ENCODE assay signal across 1 cellular context in the genomic region with DNA sequence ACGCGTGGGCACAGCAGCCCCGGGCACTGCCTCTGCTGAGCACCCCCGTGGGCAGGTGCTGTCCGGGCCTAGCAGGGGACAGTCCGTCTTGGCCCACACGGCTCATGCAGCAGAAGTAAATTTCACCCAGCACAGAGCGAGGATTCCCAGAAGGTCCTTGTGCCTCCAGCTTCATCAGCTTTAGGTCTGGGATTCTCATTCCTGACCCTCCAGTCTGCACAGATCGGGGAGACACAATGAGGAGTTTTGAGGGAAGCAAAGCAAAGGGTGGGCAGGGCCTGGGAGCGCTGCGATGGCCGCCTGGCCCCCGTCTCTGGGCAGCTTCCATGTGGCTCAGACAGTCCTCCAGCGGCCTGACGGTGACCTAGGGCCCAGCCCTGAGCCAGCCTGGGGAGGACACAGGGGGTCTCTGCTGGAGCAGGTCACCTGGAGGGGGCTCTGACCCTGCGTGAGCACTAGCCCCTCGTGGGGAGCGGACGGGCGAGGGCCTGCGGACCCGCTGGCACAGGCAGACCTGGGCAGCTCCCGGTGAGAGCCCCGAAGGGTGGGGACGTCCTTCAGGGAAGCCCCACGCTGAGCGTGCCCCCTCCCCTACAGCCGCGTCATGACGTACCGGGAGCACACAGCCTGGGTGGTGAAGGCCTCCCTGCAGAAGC.
TF ChIP-seq lines count a peak whose summit lies in the region.

No MANE protein-coding gene starts in this region.

TF ChIP-seq in IMR-90, 13 proteins besides CTCF, POLR2A, EP300 and RAD21 (continued from another document):
- TF ChIP-seq RFX5 (IDR thresholded peaks at IDR 0.05; ENCODE audit: low read depth, low read length) (no peak), SMC3 (IDR thresholded peaks at IDR 0.05; ENCODE audit: low read depth, low read length) (no peak), ELK1 (IDR thresholded peaks at IDR 0.05; ENCODE audit: borderline replicate concordance, low read depth, low read length) (no peak), FOS (IDR thresholded peaks at IDR 0.05; ENCODE audit: low read depth, low read length) (no peak), USF2 (IDR thresholded peaks at IDR 0.05; ENCODE audit: low read depth, low read length) (no peak), BHLHE40 (IDR thresholded peaks at IDR 0.05; ENCODE audit: low read depth, low read length) (no peak)
